1 cellular context compared by ENCODE assay signal in genomic region chr12:56117082-56117706, GRCh38.
TF ChIP-seq lines count a peak whose summit lies in the region.

No MANE protein-coding gene starts in this region.

TF ChIP-seq in K562, 482 proteins besides CTCF, POLR2A, EP300 and RAD21:
- TF ChIP-seq RBFOX2 (IDR thresholded peaks at IDR 0.05; ENCODE audit: low read depth, low read length) (peak; percentile 41), CHD1 (IDR thresholded peaks at IDR 0.05; ENCODE audit: low read length) (peak; percentile 65), NRF1 (conservative IDR thresholded peaks at IDR 0.05 in 1 of 2, IDR thresholded peaks at IDR 0.05 in 1 of 2) (peak; percentile 39 to 44; a peak in 3 of 4 replicates), MLLT1 (IDR thresholded peaks at IDR 0.05) (peak in 1 of 2 experiments; percentile 5; a peak in 1 of 4 replicates), MCM7 (IDR thresholded peaks at IDR 0.05) (0 out of 4 replicates have a peak, but pooled peaks of 1 of the 2 experiments have one; percentile 14), BRD4 (IDR thresholded peaks at IDR 0.05) (peak; percentile 12; the same call in 1 of the 2 replicates)
